1 cellular context compared by ENCODE assay signal in the genomic region with DNA sequence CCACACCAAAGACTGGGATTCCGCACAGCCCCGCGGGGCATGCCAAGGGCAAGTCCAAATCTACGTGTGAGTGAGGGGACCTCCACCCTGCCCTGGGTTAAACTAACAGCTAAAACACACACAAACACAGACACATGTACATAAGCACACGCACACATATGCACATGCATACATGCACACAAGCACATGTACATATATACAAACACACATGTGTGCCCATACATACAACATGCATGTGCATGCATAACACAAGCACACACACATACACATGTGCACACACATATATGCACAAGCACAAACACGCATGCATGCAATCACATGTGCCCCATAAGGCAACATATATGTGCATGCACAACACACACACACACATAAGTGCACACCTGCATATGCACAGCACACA.
TF ChIP-seq lines count a peak whose summit lies in the region.

No MANE protein-coding gene starts in this region.

TF ChIP-seq in GM23338, 12 proteins besides CTCF, POLR2A, EP300 and RAD21 (continued from another document):
- TF ChIP-seq ZNF462 (CRISPR knock-in tag; IDR thresholded peaks at IDR 0.05), result no peak
- no peak for TF ChIP-seq ZNF331 (CRISPR knock-in tag; IDR thresholded peaks at IDR 0.05; ENCODE audit: low read depth)
- no peak for TF ChIP-seq EZH2phosphoT487 (IDR thresholded peaks at IDR 0.05; ENCODE audit: unreplicated experiment)
- TF ChIP-seq ZNF114 (CRISPR knock-in tag; IDR thresholded peaks at IDR 0.05), result no peak
- TF ChIP-seq CREB1 (CRISPR knock-in tag; IDR thresholded peaks at IDR 0.05; ENCODE audit: low read depth), result no peak
- TF ChIP-seq NANOG (IDR thresholded peaks at IDR 0.05; ENCODE audit: borderline replicate concordance), result no peak
- TF ChIP-seq, protein P1, sequence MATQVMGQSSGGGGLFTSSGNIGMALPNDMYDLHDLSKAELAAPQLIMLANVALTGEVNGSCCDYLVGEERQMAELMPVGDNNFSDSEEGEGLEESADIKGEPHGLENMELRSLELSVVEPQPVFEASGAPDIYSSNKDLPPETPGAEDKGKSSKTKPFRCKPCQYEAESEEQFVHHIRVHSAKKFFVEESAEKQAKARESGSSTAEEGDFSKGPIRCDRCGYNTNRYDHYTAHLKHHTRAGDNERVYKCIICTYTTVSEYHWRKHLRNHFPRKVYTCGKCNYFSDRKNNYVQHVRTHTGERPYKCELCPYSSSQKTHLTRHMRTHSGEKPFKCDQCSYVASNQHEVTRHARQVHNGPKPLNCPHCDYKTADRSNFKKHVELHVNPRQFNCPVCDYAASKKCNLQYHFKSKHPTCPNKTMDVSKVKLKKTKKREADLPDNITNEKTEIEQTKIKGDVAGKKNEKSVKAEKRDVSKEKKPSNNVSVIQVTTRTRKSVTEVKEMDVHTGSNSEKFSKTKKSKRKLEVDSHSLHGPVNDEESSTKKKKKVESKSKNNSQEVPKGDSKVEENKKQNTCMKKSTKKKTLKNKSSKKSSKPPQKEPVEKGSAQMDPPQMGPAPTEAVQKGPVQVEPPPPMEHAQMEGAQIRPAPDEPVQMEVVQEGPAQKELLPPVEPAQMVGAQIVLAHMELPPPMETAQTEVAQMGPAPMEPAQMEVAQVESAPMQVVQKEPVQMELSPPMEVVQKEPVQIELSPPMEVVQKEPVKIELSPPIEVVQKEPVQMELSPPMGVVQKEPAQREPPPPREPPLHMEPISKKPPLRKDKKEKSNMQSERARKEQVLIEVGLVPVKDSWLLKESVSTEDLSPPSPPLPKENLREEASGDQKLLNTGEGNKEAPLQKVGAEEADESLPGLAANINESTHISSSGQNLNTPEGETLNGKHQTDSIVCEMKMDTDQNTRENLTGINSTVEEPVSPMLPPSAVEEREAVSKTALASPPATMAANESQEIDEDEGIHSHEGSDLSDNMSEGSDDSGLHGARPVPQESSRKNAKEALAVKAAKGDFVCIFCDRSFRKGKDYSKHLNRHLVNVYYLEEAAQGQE (IDR thresholded peaks at IDR 0.05; ENCODE audit: unreplicated experiment), result no peak
- TF ChIP-seq POLR2AphosphoS5 (IDR thresholded peaks at IDR 0.05; ENCODE audit: low read depth), result no peak
- TF ChIP-seq, protein P2, sequence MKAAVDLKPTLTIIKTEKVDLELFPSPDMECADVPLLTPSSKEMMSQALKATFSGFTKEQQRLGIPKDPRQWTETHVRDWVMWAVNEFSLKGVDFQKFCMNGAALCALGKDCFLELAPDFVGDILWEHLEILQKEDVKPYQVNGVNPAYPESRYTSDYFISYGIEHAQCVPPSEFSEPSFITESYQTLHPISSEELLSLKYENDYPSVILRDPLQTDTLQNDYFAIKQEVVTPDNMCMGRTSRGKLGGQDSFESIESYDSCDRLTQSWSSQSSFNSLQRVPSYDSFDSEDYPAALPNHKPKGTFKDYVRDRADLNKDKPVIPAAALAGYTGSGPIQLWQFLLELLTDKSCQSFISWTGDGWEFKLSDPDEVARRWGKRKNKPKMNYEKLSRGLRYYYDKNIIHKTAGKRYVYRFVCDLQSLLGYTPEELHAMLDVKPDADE (IDR thresholded peaks at IDR 0.05), result no peak
- no peak for TF ChIP-seq JUNB (IDR thresholded peaks at IDR 0.05; ENCODE audit: unreplicated experiment)
- no peak for TF ChIP-seq EZH2 (IDR thresholded peaks at IDR 0.05; ENCODE audit: low read depth, unreplicated experiment)
